9 cellular contexts compared by ENCODE assay signal in genomic region chr2:44291281-44292248, GRCh38. TPM values are rescaled to one million over a fixed set of nuclear protein-coding genes. Genes with fewer than 3 reads are reported as not detected.
A peak's percentile ranks its signal among the peaks of the same experiment; 100 is the strongest.
DNase-seq lines count a peak whose midpoint lies in the region; ATAC-seq and TF ChIP-seq lines count a peak whose summit lies in the region.
"Had no signal": no experiment of that assay in that cellular context is flagged by ENCODE, and none has a peak within 500 bp of the region (broad histone marks: within the 10 kb centered on the region; RNA-seq: fewer than 3 reads in every experiment).

No MANE protein-coding gene starts in this region.

- no peak for DNase-seq in activated CD8-positive, alpha-beta memory T cell treated with anti-CD3 and anti-CD28 coated beads, Interleukin-2, amount 10 ng/mL, durations not matched to agents 7 days and 5 days
- DNase-seq in activated CD8-positive, alpha-beta memory T cell treated with anti-CD3 and anti-CD28 coated beads for 24 hours, result no peak
- DNase-seq in NCI-H460 (ENCODE audit: extremely low read depth, low read depth) (peak; percentile 44), cerebellar cortex (ENCODE audit: low spot score) (peak; percentile 45)

- peaks cover 6% of the 10 kb centered on the region for H3K4me1 Mint-ChIP-seq in activated CD8-positive, alpha-beta memory T cell treated with anti-CD3 and anti-CD28 coated beads, Interleukin-2, amount 10 ng/mL, durations not matched to agents 7 days and 5 days

- no peaks in the 10 kb centered on the region for H3K36me3 Mint-ChIP-seq in activated CD8-positive, alpha-beta memory T cell treated with anti-CD3 and anti-CD28 coated beads, Interleukin-2, amount 10 ng/mL, durations not matched to agents 7 days and 5 days

- peaks cover 10 to 53% (median 38%) of the 10 kb centered on the region in 4 donors for H3K4me1 ChIP-seq in liver (ENCODE audit: control insufficient read depth in 4 of 4, insufficient read depth in 4 of 4, low read length in 3 of 4)

- no peak overlapping the region for H3K27ac Mint-ChIP-seq in activated CD8-positive, alpha-beta memory T cell treated with anti-CD3 and anti-CD28 coated beads, Interleukin-2, amount 10 ng/mL, durations not matched to agents 7 days and 5 days
- H3K27ac Mint-ChIP-seq: dendritic cell treated with granulocyte-macrophage colony-stimulating factor and Interleukin-4, amounts not matched to agents 40 ng/mL and 50 ng/mL, for 4 days had no signal

- H3K27me3 ChIP-seq in liver (ENCODE audit: control insufficient read depth in 4 of 4, insufficient read depth in 4 of 4, low read length in 3 of 4), result no peaks in the 10 kb centered on the region

- no peak overlapping the region for H3K4me3 ChIP-seq in liver (ENCODE audit: low read depth in 1 of 3, low read length in 3 of 3)

- H3K9me3 ChIP-seq in liver (ENCODE audit: control insufficient read depth in 4 of 4, low read length in 3 of 4), result no peaks in the 10 kb centered on the region

- H3K27me3 Mint-ChIP-seq in activated CD8-positive, alpha-beta memory T cell treated with anti-CD3 and anti-CD28 coated beads, Interleukin-2, amount 10 ng/mL, durations not matched to agents 7 days and 5 days, result peaks cover 5% of the 10 kb centered on the region

- peak; percentile 30 for ATAC-seq in activated CD8-positive, alpha-beta memory T cell treated with anti-CD3 and anti-CD28 coated beads, Interleukin-2, amount 10 ng/mL, durations not matched to agents 7 days and 5 days
- ATAC-seq in HG03520 (IDR thresholded peaks at IDR 0.05; ENCODE audit: unreplicated experiment), result no peak
- no peak for ATAC-seq in GM21529 (IDR thresholded peaks at IDR 0.05; ENCODE audit: unreplicated experiment)
- ATAC-seq in HG03175 (IDR thresholded peaks at IDR 0.05; ENCODE audit: unreplicated experiment), result no peak

- peak; percentile 96 to 98 for TF ChIP-seq RAD21 in liver (IDR thresholded peaks at IDR 0.05)

- CTCF ChIA-PET in activated CD8-positive, alpha-beta memory T cell treated with anti-CD3 and anti-CD28 coated beads, Interleukin-2, amount 10 ng/mL, durations not matched to agents 7 days and 5 days (lab: Charles Lee), result interaction anchor here (1.3 to 1.4 kb wide), 2 partner anchors 47 to 247 kb away, joined by 3 to 5 read pairs; no protein-coding TSS in a partner anchor

- peak; percentile 69 for TF ChIP-seq CTCF in liver (IDR thresholded peaks at IDR 0.05; ENCODE audit: low read depth, low read length, missing input control)

- no peak overlapping the region for H3K4me3 Mint-ChIP-seq in activated CD8-positive, alpha-beta memory T cell treated with anti-CD3 and anti-CD28 coated beads, Interleukin-2, amount 10 ng/mL, durations not matched to agents 7 days and 5 days
- H3K4me3 Mint-ChIP-seq: dendritic cell treated with granulocyte-macrophage colony-stimulating factor and Interleukin-4, amounts not matched to agents 40 ng/mL and 50 ng/mL, for 4 days had no signal

- no peaks in the 10 kb centered on the region for H3K36me3 ChIP-seq in liver (ENCODE audit: control insufficient read depth in 4 of 4, insufficient read depth in 3 of 4, low read depth in 1 of 4, low read length in 3 of 4)

- H3K27ac ChIP-seq in liver (ENCODE audit: low read depth in 1 of 2, low read length in 2 of 2), result peak overlapping the region; percentile 55 to 68

- WGBS in liver, result 28% methylated on average over 8 of the region's 8 CpGs

- H3K9ac ChIP-seq in liver (ENCODE audit: low read depth in 1 of 2, low read length in 2 of 2), result peak overlapping the region; percentile 52 to 67

- no peaks in the 10 kb centered on the region for H3K9me3 Mint-ChIP-seq in activated CD8-positive, alpha-beta memory T cell treated with anti-CD3 and anti-CD28 coated beads, Interleukin-2, amount 10 ng/mL, durations not matched to agents 7 days and 5 days (ENCODE audit: low read depth)
- H3K9me3 Mint-ChIP-seq: dendritic cell treated with granulocyte-macrophage colony-stimulating factor and Interleukin-4, amounts not matched to agents 40 ng/mL and 50 ng/mL, for 4 days had no signal

TF ChIP-seq in liver, 16 proteins besides CTCF, POLR2A, EP300 and RAD21:
- TF ChIP-seq REST (IDR thresholded peaks at IDR 0.05) (peak; percentile 63), YY1 (IDR thresholded peaks at IDR 0.05) (peak; percentile 80), ZBTB33 (IDR thresholded peaks at IDR 0.05) (peak; percentile 67), EGR1 (IDR thresholded peaks at IDR 0.05; ENCODE audit: low read depth in 2 of 2) (peak; percentile 58 to 67), FOXA1 (IDR thresholded peaks at IDR 0.05) (peak; percentile 58), RXRA (IDR thresholded peaks at IDR 0.05) (peak; percentile 81 to 82), SP1 (IDR thresholded peaks at IDR 0.05) (peak; percentile 76), ATF3 (IDR thresholded peaks at IDR 0.05) (no peak), FOXA2 (IDR thresholded peaks at IDR 0.05) (peak; percentile 35), HNF4G (IDR thresholded peaks at IDR 0.05) (peak; percentile 61), GABPA (IDR thresholded peaks at IDR 0.05 in 1 of 2, conservative IDR thresholded peaks at IDR 0.05 in 1 of 2) (peak in 1 of 2 donors; percentile 51), JUND (IDR thresholded peaks at IDR 0.05) (peak; percentile 70 to 75), MAX (IDR thresholded peaks at IDR 0.05) (peak; percentile 57), HNF4A (conservative IDR thresholded peaks at IDR 0.05) (peak; percentile 82 to 84), NR2F2 (IDR thresholded peaks at IDR 0.05) (peak; percentile 50), TAF1 (conservative IDR thresholded peaks at IDR 0.05) (peak; percentile 69)

RNA-seq across cellular contexts. Expression of gene SLC3A1, which starts 16.3 kb away (rescaled TPM):
- under 1 TPM in 1 of 2 experiments, not detected in 1; 0.15 TPM for total RNA-seq in activated CD8-positive, alpha-beta memory T cell treated with anti-CD3 and anti-CD28 coated beads, Interleukin-2, amount 10 ng/mL, durations not matched to agents 7 days and 5 days
- 0.05 TPM in 1 of 2 replicates, not detected in the other for total RNA-seq in NCI-H460 (2014; rRNA removed; shearing (Covaris generic))
- not detected in 2 replicates for polyA plus RNA-seq in NCI-H460 (2014; cell fraction: nucleus; rRNA removed)
- total RNA-seq in liver, result 1 to 10 TPM in 1 of 2 donors, under 1 TPM in 1; 0.84 to 4.5 TPM
- polyA plus RNA-seq in liver, result 1 to 10 TPM; 1.6 to 9.1 TPM

Comparison
In these comparisons a context has a peak if more than half of its experiments do, and no peak if none do; other contexts are left out.
1. DNase-seq: peak in NCI-H460 (single experiment) and cerebellar cortex (single experiment); none in activated CD8-positive, alpha-beta memory T cell treated with anti-CD3 and anti-CD28 coated beads, Interleukin-2, amount 10 ng/mL, durations not matched to agents 7 days and 5 days (single experiment) and activated CD8-positive, alpha-beta memory T cell treated with anti-CD3 and anti-CD28 coated beads for 24 hours (single experiment).